21 cellular contexts compared by ENCODE assay signal in genomic region chr10:4117604-4118003, GRCh38.
"Had no signal": no experiment of that assay in that cellular context is flagged by ENCODE, and none has a peak within 500 bp of the region (broad histone marks: within the 10 kb centered on the region; RNA-seq: fewer than 3 reads in every experiment).

No MANE protein-coding gene starts in this region.

- DNase-seq: Karpas-422, KG1, MG63, NCI-H1092, NCI-H1105 treated with DMSO at 0.1 percent for 48 hours, NCI-H1417 treated with DMSO at 0.1 percent for 48 hours, NCI-H146, NCI-H1694 treated with DMSO at 0.1 percent for 48 hours, NCI-H1930, NCI-H2081, NCI-H2171, NCI-H226, NCI-H446, NCI-H510A, NCI-H524 treated with DMSO at 0.1 percent for 48 hours, NCI-H69, NCI-H774, SHP77, SK-N-SH, SW 1271 had no signal

- H3K9ac ChIP-seq: SK-N-SH had no signal

- H3K27ac ChIP-seq: RWPE1 had no signal

- H3K4me3 ChIP-seq: MG63 had no signal

- H3K27me3 ChIP-seq: MG63 had no signal

- H3K36me3 ChIP-seq: MG63 had no signal

- H3K4me2 ChIP-seq: SK-N-SH had no signal

- H3K9me3 ChIP-seq: SK-N-SH had no signal
